ENCODE assay signal across 1 cellular context in the genomic region with DNA sequence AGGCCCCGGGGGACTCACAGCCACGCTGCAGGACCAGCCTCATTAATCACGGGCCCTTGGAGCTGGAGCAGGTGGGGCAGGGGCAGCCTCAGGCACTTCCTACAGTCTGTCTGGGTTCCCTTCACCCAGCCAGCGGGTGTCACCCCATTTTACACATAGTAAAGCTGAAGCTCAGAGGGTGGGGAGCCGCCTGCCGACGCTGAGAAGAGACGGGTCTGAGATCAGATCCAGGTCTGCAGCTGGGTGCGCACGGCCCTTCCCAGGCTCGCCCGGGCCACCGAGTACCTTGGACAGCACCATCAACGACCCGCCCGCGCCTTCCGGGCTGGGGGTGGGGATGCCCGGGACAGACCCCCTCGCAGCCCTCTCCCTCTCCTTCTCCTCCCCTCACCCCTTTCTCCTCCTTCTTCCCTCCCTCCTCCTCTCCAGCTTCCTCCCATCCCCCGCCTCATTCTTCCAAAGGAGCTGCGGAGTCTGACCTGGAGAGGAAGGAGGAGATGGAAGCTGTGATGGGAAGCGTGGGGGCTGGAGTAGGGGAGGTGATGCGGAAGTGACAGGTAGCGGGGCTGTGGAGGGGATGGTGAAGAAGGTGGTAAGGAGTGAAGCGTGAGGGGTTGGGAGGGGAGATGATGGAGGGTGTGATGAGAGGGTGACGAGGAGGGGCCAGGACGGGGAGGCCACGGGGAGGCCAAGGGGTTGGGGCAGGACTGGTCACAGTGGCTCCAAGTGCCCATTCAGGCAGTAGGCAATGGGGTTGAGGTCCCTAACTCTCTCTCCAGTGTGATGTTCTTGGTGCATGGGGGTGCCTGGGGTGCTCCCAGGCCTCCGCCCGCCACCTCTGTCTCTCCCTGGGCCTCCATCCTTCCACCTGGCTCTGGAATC.
TF ChIP-seq lines count a peak whose summit lies in the region.

No MANE protein-coding gene starts in this region.

TF ChIP-seq in HepG2, 621 proteins besides CTCF, POLR2A, EP300 and RAD21 (continued from another document and continues in another):
- TF ChIP-seq ZNF292 (CRISPR knock-in tag; IDR thresholded peaks at IDR 0.05; ENCODE audit: borderline replicate concordance, low read depth) (no peak), ZNF263 (CRISPR knock-in tag; IDR thresholded peaks at IDR 0.05) (no peak), ZSCAN21 (CRISPR knock-in tag; IDR thresholded peaks at IDR 0.05; ENCODE audit: borderline replicate concordance) (0 out of 2 replicates have a peak, but pooled peaks have one; percentile 30), ZNF234 (CRISPR knock-in tag; conservative IDR thresholded peaks at IDR 0.05) (no peak), ZNF331 (CRISPR knock-in tag; IDR thresholded peaks at IDR 0.05) (peak; percentile 55; the same call in 1 of the 2 replicates), TSC22D2 (CRISPR knock-in tag; IDR thresholded peaks at IDR 0.05; ENCODE audit: borderline replicate concordance) (0 out of 2 replicates have a peak, but pooled peaks have one; percentile 32), EZH2 (conservative IDR thresholded peaks at IDR 0.05; ENCODE audit: low read depth, low read length) (no peak), NR3C1 (CRISPR knock-in tag; IDR thresholded peaks at IDR 0.05) (no peak), ZNF839 (CRISPR knock-in tag; IDR thresholded peaks at IDR 0.05; ENCODE audit: borderline replicate concordance) (no peak), PPARG (CRISPR knock-in tag; conservative IDR thresholded peaks at IDR 0.05) (no peak), HNRNPK (IDR thresholded peaks at IDR 0.05; ENCODE audit: low read depth, low read length, poor library complexity, severe bottlenecking) (no peak), RARG (CRISPR knock-in tag; IDR thresholded peaks at IDR 0.05; ENCODE audit: low read depth) (no peak), KLF16 (CRISPR knock-in tag; IDR thresholded peaks at IDR 0.05) (0 out of 4 replicates have a peak, but pooled peaks of 1 of the 2 experiments have one; percentile 38), ZNF260 (CRISPR knock-in tag; IDR thresholded peaks at IDR 0.05; ENCODE audit: borderline replicate concordance, low read depth) (no peak), IKZF1 (IDR thresholded peaks at IDR 0.05) (no peak), ZKSCAN1 (IDR thresholded peaks at IDR 0.05; ENCODE audit: low read length) (no peak), SMYD3 (CRISPR knock-in tag; IDR thresholded peaks at IDR 0.05) (no peak), ZNF207 (IDR thresholded peaks at IDR 0.05; ENCODE audit: borderline replicate concordance) (no peak), XBP1 (CRISPR knock-in tag; IDR thresholded peaks at IDR 0.05) (no peak), CENPT (CRISPR knock-in tag; IDR thresholded peaks at IDR 0.05; ENCODE audit: low read depth) (no peak), TOE1 (CRISPR knock-in tag; IDR thresholded peaks at IDR 0.05) (no peak), MIER2 (CRISPR knock-in tag; IDR thresholded peaks at IDR 0.05) (peak; percentile 94), NFKB2 (CRISPR knock-in tag; IDR thresholded peaks at IDR 0.05; ENCODE audit: borderline replicate concordance) (peak; percentile 57; the same call in 1 of the 2 replicates), ZFP37 (CRISPR knock-in tag; IDR thresholded peaks at IDR 0.05; ENCODE audit: borderline replicate concordance) (no peak)
- TF ChIP-seq, protein P1, sequence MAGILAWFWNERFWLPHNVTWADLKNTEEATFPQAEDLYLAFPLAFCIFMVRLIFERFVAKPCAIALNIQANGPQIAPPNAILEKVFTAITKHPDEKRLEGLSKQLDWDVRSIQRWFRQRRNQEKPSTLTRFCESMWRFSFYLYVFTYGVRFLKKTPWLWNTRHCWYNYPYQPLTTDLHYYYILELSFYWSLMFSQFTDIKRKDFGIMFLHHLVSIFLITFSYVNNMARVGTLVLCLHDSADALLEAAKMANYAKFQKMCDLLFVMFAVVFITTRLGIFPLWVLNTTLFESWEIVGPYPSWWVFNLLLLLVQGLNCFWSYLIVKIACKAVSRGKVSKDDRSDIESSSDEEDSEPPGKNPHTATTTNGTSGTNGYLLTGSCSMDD (CRISPR knock-in tag; IDR thresholded peaks at IDR 0.05), result no peak
- TF ChIP-seq, protein P2, sequence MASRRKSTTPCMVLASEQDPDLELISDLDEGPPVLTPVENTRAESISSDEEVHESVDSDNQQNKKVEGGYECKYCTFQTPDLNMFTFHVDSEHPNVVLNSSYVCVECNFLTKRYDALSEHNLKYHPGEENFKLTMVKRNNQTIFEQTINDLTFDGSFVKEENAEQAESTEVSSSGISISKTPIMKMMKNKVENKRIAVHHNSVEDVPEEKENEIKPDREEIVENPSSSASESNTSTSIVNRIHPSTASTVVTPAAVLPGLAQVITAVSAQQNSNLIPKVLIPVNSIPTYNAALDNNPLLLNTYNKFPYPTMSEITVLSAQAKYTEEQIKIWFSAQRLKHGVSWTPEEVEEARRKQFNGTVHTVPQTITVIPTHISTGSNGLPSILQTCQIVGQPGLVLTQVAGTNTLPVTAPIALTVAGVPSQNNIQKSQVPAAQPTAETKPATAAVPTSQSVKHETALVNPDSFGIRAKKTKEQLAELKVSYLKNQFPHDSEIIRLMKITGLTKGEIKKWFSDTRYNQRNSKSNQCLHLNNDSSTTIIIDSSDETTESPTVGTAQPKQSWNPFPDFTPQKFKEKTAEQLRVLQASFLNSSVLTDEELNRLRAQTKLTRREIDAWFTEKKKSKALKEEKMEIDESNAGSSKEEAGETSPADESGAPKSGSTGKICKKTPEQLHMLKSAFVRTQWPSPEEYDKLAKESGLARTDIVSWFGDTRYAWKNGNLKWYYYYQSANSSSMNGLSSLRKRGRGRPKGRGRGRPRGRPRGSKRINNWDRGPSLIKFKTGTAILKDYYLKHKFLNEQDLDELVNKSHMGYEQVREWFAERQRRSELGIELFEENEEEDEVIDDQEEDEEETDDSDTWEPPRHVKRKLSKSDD (CRISPR knock-in tag; IDR thresholded peaks at IDR 0.05; ENCODE audit: low read depth), result no peak
- TF ChIP-seq, protein P3, sequence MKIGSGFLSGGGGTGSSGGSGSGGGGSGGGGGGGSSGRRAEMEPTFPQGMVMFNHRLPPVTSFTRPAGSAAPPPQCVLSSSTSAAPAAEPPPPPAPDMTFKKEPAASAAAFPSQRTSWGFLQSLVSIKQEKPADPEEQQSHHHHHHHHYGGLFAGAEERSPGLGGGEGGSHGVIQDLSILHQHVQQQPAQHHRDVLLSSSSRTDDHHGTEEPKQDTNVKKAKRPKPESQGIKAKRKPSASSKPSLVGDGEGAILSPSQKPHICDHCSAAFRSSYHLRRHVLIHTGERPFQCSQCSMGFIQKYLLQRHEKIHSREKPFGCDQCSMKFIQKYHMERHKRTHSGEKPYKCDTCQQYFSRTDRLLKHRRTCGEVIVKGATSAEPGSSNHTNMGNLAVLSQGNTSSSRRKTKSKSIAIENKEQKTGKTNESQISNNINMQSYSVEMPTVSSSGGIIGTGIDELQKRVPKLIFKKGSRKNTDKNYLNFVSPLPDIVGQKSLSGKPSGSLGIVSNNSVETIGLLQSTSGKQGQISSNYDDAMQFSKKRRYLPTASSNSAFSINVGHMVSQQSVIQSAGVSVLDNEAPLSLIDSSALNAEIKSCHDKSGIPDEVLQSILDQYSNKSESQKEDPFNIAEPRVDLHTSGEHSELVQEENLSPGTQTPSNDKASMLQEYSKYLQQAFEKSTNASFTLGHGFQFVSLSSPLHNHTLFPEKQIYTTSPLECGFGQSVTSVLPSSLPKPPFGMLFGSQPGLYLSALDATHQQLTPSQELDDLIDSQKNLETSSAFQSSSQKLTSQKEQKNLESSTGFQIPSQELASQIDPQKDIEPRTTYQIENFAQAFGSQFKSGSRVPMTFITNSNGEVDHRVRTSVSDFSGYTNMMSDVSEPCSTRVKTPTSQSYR (CRISPR knock-in tag; IDR thresholded peaks at IDR 0.05; ENCODE audit: borderline replicate concordance), result peak; percentile 31; the same call in 1 of the 2 replicates
- TF ChIP-seq, protein P4, sequence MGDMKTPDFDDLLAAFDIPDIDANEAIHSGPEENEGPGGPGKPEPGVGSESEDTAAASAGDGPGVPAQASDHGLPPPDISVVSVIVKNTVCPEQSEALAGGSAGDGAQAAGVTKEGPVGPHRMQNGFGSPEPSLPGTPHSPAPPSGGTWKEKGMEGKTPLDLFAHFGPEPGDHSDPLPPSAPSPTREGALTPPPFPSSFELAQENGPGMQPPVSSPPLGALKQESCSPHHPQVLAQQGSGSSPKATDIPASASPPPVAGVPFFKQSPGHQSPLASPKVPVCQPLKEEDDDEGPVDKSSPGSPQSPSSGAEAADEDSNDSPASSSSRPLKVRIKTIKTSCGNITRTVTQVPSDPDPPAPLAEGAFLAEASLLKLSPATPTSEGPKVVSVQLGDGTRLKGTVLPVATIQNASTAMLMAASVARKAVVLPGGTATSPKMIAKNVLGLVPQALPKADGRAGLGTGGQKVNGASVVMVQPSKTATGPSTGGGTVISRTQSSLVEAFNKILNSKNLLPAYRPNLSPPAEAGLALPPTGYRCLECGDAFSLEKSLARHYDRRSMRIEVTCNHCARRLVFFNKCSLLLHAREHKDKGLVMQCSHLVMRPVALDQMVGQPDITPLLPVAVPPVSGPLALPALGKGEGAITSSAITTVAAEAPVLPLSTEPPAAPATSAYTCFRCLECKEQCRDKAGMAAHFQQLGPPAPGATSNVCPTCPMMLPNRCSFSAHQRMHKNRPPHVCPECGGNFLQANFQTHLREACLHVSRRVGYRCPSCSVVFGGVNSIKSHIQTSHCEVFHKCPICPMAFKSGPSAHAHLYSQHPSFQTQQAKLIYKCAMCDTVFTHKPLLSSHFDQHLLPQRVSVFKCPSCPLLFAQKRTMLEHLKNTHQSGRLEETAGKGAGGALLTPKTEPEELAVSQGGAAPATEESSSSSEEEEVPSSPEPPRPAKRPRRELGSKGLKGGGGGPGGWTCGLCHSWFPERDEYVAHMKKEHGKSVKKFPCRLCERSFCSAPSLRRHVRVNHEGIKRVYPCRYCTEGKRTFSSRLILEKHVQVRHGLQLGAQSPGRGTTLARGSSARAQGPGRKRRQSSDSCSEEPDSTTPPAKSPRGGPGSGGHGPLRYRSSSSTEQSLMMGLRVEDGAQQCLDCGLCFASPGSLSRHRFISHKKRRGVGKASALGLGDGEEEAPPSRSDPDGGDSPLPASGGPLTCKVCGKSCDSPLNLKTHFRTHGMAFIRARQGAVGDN (CRISPR knock-in tag; IDR thresholded peaks at IDR 0.05), result peak; percentile 32
- TF ChIP-seq, protein P5, sequence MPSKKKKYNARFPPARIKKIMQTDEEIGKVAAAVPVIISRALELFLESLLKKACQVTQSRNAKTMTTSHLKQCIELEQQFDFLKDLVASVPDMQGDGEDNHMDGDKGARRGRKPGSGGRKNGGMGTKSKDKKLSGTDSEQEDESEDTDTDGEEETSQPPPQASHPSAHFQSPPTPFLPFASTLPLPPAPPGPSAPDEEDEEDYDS (CRISPR knock-in tag; IDR thresholded peaks at IDR 0.05), result no peak
- TF ChIP-seq, protein P6, sequence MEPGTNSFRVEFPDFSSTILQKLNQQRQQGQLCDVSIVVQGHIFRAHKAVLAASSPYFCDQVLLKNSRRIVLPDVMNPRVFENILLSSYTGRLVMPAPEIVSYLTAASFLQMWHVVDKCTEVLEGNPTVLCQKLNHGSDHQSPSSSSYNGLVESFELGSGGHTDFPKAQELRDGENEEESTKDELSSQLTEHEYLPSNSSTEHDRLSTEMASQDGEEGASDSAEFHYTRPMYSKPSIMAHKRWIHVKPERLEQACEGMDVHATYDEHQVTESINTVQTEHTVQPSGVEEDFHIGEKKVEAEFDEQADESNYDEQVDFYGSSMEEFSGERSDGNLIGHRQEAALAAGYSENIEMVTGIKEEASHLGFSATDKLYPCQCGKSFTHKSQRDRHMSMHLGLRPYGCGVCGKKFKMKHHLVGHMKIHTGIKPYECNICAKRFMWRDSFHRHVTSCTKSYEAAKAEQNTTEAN (CRISPR knock-in tag; conservative IDR thresholded peaks at IDR 0.05), result no peak
- TF ChIP-seq, protein P7, sequence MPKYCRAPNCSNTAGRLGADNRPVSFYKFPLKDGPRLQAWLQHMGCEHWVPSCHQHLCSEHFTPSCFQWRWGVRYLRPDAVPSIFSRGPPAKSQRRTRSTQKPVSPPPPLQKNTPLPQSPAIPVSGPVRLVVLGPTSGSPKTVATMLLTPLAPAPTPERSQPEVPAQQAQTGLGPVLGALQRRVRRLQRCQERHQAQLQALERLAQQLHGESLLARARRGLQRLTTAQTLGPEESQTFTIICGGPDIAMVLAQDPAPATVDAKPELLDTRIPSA (CRISPR knock-in tag; IDR thresholded peaks at IDR 0.05; ENCODE audit: borderline replicate concordance), result no peak
- TF ChIP-seq, protein P8, sequence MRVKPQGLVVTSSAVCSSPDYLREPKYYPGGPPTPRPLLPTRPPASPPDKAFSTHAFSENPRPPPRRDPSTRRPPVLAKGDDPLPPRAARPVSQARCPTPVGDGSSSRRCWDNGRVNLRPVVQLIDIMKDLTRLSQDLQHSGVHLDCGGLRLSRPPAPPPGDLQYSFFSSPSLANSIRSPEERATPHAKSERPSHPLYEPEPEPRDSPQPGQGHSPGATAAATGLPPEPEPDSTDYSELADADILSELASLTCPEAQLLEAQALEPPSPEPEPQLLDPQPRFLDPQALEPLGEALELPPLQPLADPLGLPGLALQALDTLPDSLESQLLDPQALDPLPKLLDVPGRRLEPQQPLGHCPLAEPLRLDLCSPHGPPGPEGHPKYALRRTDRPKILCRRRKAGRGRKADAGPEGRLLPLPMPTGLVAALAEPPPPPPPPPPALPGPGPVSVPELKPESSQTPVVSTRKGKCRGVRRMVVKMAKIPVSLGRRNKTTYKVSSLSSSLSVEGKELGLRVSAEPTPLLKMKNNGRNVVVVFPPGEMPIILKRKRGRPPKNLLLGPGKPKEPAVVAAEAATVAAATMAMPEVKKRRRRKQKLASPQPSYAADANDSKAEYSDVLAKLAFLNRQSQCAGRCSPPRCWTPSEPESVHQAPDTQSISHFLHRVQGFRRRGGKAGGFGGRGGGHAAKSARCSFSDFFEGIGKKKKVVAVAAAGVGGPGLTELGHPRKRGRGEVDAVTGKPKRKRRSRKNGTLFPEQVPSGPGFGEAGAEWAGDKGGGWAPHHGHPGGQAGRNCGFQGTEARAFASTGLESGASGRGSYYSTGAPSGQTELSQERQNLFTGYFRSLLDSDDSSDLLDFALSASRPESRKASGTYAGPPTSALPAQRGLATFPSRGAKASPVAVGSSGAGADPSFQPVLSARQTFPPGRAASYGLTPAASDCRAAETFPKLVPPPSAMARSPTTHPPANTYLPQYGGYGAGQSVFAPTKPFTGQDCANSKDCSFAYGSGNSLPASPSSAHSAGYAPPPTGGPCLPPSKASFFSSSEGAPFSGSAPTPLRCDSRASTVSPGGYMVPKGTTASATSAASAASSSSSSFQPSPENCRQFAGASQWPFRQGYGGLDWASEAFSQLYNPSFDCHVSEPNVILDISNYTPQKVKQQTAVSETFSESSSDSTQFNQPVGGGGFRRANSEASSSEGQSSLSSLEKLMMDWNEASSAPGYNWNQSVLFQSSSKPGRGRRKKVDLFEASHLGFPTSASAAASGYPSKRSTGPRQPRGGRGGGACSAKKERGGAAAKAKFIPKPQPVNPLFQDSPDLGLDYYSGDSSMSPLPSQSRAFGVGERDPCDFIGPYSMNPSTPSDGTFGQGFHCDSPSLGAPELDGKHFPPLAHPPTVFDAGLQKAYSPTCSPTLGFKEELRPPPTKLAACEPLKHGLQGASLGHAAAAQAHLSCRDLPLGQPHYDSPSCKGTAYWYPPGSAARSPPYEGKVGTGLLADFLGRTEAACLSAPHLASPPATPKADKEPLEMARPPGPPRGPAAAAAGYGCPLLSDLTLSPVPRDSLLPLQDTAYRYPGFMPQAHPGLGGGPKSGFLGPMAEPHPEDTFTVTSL (CRISPR knock-in tag; IDR thresholded peaks at IDR 0.05; ENCODE audit: borderline replicate concordance), result no peak
- TF ChIP-seq, protein P9, sequence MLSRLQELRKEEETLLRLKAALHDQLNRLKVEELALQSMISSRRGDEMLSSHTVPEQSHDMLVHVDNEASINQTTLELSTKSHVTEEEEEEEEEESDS (CRISPR knock-in tag; IDR thresholded peaks at IDR 0.05; ENCODE audit: borderline replicate concordance), result no peak
